In the genomic region with DNA sequence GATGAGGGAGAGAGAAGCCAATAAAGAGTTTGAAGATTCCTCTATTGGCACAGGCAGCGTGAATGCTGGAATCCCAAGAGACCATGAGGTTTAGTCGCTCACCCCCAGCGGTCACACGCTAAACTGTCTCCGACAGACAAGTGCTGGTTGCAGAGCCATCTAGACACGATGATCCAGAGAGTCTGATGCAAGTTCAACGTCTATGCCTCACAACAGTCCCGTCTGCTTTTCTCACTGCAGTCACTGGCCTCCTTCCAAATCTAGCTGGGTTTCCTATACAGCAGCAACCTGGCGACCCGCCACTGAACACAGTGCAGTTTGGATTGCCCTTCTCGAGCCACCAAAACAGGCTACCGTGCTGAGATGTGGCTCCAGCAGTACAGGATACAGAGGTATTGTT, we compare ENCODE assay signal across 9 cellular contexts.
DNase-seq lines count a peak whose midpoint lies in the region; ATAC-seq, FAIRE-seq and TF ChIP-seq lines count a peak whose summit lies in the region.
"Had no signal": no experiment of that assay in that cellular context is flagged by ENCODE, and none has a peak within 500 bp of the region (broad histone marks: within the 10 kb centered on the region; RNA-seq: fewer than 3 reads in every experiment).

No MANE protein-coding gene starts in this region.

- no peaks in the 10 kb centered on the region for H3K36me3 ChIP-seq in astrocyte (ENCODE audit: insufficient read depth, low read length)
- H3K36me3 ChIP-seq in neural progenitor cell = no peaks in the 10 kb centered on the region

- H3K36me3 Mint-ChIP-seq in astrocyte (ENCODE audit: low read depth, unreplicated experiment) (peaks cover 18% of the 10 kb centered on the region), neural progenitor cell (peaks cover 53% of the 10 kb centered on the region)

- peaks cover 10% of the 10 kb centered on the region for H3F3A ChIP-seq in neural progenitor cell (ENCODE audit: low read depth)

- H3K4me3 ChIP-seq in astrocyte (ENCODE audit: insufficient read depth, low read depth, low read length) = no peak overlapping the region
- H3K4me3 ChIP-seq in neural progenitor cell = no peak overlapping the region

- ATAC-seq in Right ventricle myocardium inferior = no peak
- no peak for ATAC-seq in Right ventricle myocardium superior (ENCODE audit: poor library complexity)
- ATAC-seq in HG03342 (IDR thresholded peaks at IDR 0.05; ENCODE audit: unreplicated experiment) = peak; percentile 51

- DNase-seq in Right ventricle myocardium inferior (ENCODE audit: missing footprints) = peak; percentile 58
- DNase-seq in Right ventricle myocardium superior = no peak
- DNase-seq in astrocyte (ENCODE audit: low read depth) = peak; percentile 61
- DNase-seq in kidney tubule cell (ENCODE audit: low spot score) = no peak
- DNase-seq in neural progenitor cell (ENCODE audit: low spot score) = no peak
- DNase-seq in stimulated activated CD4-positive, alpha-beta T cell treated with anti-CD3 and anti-CD28 coated beads, Interleukin-2, amount 100 ng/mL, for 48 hours = no peak
- DNase-seq: CD4-positive, alpha-beta memory T cell had no signal

- no peaks in the 10 kb centered on the region for H3K27me3 ChIP-seq in astrocyte (ENCODE audit: insufficient read depth, low read length)
- H3K27me3 ChIP-seq in neural progenitor cell = no peaks in the 10 kb centered on the region

- no peaks in the 10 kb centered on the region for H3K4me1 ChIP-seq in astrocyte (ENCODE audit: insufficient read depth, low read length)
- peaks cover 13% of the 10 kb centered on the region for H3K4me1 ChIP-seq in neural progenitor cell

- no peaks in the 10 kb centered on the region for H3K9me3 Mint-ChIP-seq in astrocyte (ENCODE audit: unreplicated experiment)
- no peaks in the 10 kb centered on the region for H3K9me3 Mint-ChIP-seq in neural progenitor cell
- H3K9me3 Mint-ChIP-seq: CD4-positive, alpha-beta memory T cell had no signal

- intact Hi-C loops in Right ventricle myocardium inferior (cut with DNase I) (no loop called here), Right ventricle myocardium superior (cut with DNase I) (no loop called here)

- H2AFZ ChIP-seq in astrocyte (ENCODE audit: low read depth, low read length) (no peak overlapping the region), neural progenitor cell (replicated peaks) (no peak overlapping the region)

- H3K9ac ChIP-seq in astrocyte (ENCODE audit: low read length) (no peak overlapping the region), neural progenitor cell (no peak overlapping the region)

- H3K27ac ChIP-seq in astrocyte (ENCODE audit: low read depth, low read length) (no peak overlapping the region), temporal lobe (ENCODE audit: low read depth, low read length) (peak overlapping the region; percentile 2), neural progenitor cell (no peak overlapping the region)

- H3K27me3 Mint-ChIP-seq in astrocyte (ENCODE audit: low read depth, unreplicated experiment) (no peaks in the 10 kb centered on the region), neural progenitor cell (ENCODE audit: insufficient read depth, low read depth) (peaks cover 2% of the 10 kb centered on the region)
- H3K27me3 Mint-ChIP-seq: CD4-positive, alpha-beta memory T cell had no signal

- H3K4me3 Mint-ChIP-seq in astrocyte (ENCODE audit: unreplicated experiment) (no peak overlapping the region), neural progenitor cell (no peak overlapping the region)

- H3K27ac Mint-ChIP-seq in astrocyte (ENCODE audit: unreplicated experiment) (no peak overlapping the region), neural progenitor cell (no peak overlapping the region)

- H4K20me1 ChIP-seq in astrocyte (ENCODE audit: insufficient read depth, low read length) (no peaks in the 10 kb centered on the region), neural progenitor cell (ENCODE audit: low read depth) (peaks cover 1% of the 10 kb centered on the region)

- no peak for TF ChIP-seq CTCF in astrocyte (IDR thresholded peaks at IDR 0.05; ENCODE audit: insufficient read depth, low read depth, low read length)
- no peak for TF ChIP-seq CTCF in neural progenitor cell (IDR thresholded peaks at IDR 0.05)

- H3K9me3 ChIP-seq in astrocyte (ENCODE audit: insufficient read depth, low read depth, low read length) = no peaks in the 10 kb centered on the region
- no peaks in the 10 kb centered on the region for H3K9me3 ChIP-seq in neural progenitor cell (ENCODE audit: low read depth)

- H3K4me2 ChIP-seq in astrocyte (ENCODE audit: low read length) = peak overlapping the region; percentile 11
- no peak overlapping the region for H3K4me2 ChIP-seq in neural progenitor cell

- H3K79me2 ChIP-seq in astrocyte (ENCODE audit: insufficient read depth, low read length) (no peaks in the 10 kb centered on the region), neural progenitor cell (ENCODE audit: low read depth) (no peaks in the 10 kb centered on the region)

- FAIRE-seq in astrocyte (lab: Jason Lieb, UNC) = no peak

- H3K4me1 Mint-ChIP-seq in astrocyte (ENCODE audit: low read depth, unreplicated experiment) = peaks cover 11% of the 10 kb centered on the region
- peaks cover 3% of the 10 kb centered on the region for H3K4me1 Mint-ChIP-seq in neural progenitor cell

Comparison
In these comparisons a context has a peak if more than half of its experiments do, and no peak if none do; other contexts are left out.
1. DNase-seq: peak in Right ventricle myocardium inferior (single experiment) and astrocyte (single experiment); none in Right ventricle myocardium superior (single experiment), kidney tubule cell (single experiment), neural progenitor cell (single experiment) and stimulated activated CD4-positive, alpha-beta T cell treated with anti-CD3 and anti-CD28 coated beads, Interleukin-2, amount 100 ng/mL, for 48 hours (0 of 2).